In genomic region chr16:1826691-1827573, GRCh38 we compare ENCODE assay signal across 8 cellular contexts. TPM values are rescaled to one million over a fixed set of nuclear protein-coding genes. Genes with fewer than 3 reads are reported as not detected.
DNase-seq lines count a peak whose midpoint lies in the region; ATAC-seq, FAIRE-seq and TF ChIP-seq lines count a peak whose summit lies in the region.

Gene FAHD1, plus strand, starts transcription at chr16:1827206. Its CDS starts 33 bp downstream, at chr16:1827239.
Gene HAGH, minus strand, starts transcription at chr16:1826825. Its CDS starts 38 bp downstream, at chr16:1826787.

- no peaks in the 10 kb centered on the region for H3K27me3 ChIP-seq in AG04450 (ENCODE audit: control insufficient read depth, insufficient read depth, low read length)
- no peaks in the 10 kb centered on the region for H3K27me3 ChIP-seq in WERI-Rb-1 (ENCODE audit: insufficient read depth, low read depth, severe bottlenecking)
- H3K27me3 ChIP-seq in breast epithelium = no peaks in the 10 kb centered on the region
- no peaks in the 10 kb centered on the region for H3K27me3 ChIP-seq in small intestine (ENCODE audit: control insufficient read depth in 2 of 2, insufficient read depth in 2 of 2, low read length in 2 of 2)

- no peak for TF ChIP-seq POLR2A in breast epithelium (IDR thresholded peaks at IDR 0.05)

- H3K27ac ChIP-seq in AG04450 (ENCODE audit: low read depth, low read length) = peak within 1 kb of the TSS; percentile 39
- peak within 1 kb of the TSS; percentile 95 for H3K27ac ChIP-seq in WERI-Rb-1
- H3K27ac ChIP-seq in breast epithelium = peak within 1 kb of the TSS; percentile 73 to 80
- peak within 1 kb of the TSS; percentile 82 to 83 for H3K27ac ChIP-seq in small intestine (ENCODE audit: low read depth in 1 of 2, low read length in 1 of 2)

- H3K4me1 ChIP-seq in breast epithelium (peaks cover 0 to 18% of the 10 kb centered on the region in 2 donors), small intestine (ENCODE audit: control insufficient read depth in 2 of 2, insufficient read depth in 1 of 2, low read depth in 1 of 2, low read length in 1 of 2) (peaks cover 2 to 3% of the 10 kb centered on the region in 2 donors)

- 0 to 1% (median 0%) methylated on average over 84 to 104 of the region's 104 CpGs for WGBS in small intestine, 3 donors

- CTCF ChIA-PET in AG04450 (lab: Charles Lee) = interaction anchor here (0.6 kb wide), 1 partner anchor 102 kb away, joined by 3 read pairs; no protein-coding TSS in a partner anchor

- FAIRE-seq in small intestine (lab: Jason Lieb, UNC) = no peak

- POLR2A ChIA-PET in AG04450 (lab: Yijun Ruan, JAX) = interaction anchor here (0.5 to 2.6 kb wide), 9 partner anchors 13 to 602 kb away, joined by 3 to 21 read pairs (median 5); partner anchors contain the start of genes CCNF, MRPS34, NUBP2 and RPS2

- peaks cover 29% of the 10 kb centered on the region for H3K36me3 ChIP-seq in WERI-Rb-1
- no peaks in the 10 kb centered on the region for H3K36me3 ChIP-seq in breast epithelium
- no peaks in the 10 kb centered on the region for H3K36me3 ChIP-seq in small intestine (ENCODE audit: control insufficient read depth in 2 of 2, insufficient read depth in 2 of 2, low read length in 2 of 2)

- H3K4me3 ChIP-seq in AG04450 (ENCODE audit: low read depth, low read length) (peak within 1 kb of the TSS; percentile 96), WERI-Rb-1 (ENCODE audit: low read depth, low read length) (peak within 1 kb of the TSS; percentile 92), breast epithelium (peak within 1 kb of the TSS; percentile 76 to 96 (median 95)), small intestine (ENCODE audit: low read depth in 1 of 2, low read length in 2 of 2) (peak within 1 kb of the TSS; percentile 72 to 73)

- peak; percentile 85 for ATAC-seq in GM18909 (IDR thresholded peaks at IDR 0.05; ENCODE audit: poor library complexity, unreplicated experiment)
- peak; percentile 85 for ATAC-seq in HG03159 (IDR thresholded peaks at IDR 0.05; ENCODE audit: unreplicated experiment)

- peak; percentile 91 for DNase-seq in AG04450 (ENCODE audit: low read depth, low spot score)
- peak; percentile 96 for DNase-seq in NCI-H2227 (lab: John Stamatoyannopoulos, UW; ENCODE audit: unreplicated experiment)
- peak; percentile 92 for DNase-seq in WERI-Rb-1
- peak; percentile 89 to 95 for DNase-seq in breast epithelium (ENCODE audit: low spot score in 2 of 2)
- DNase-seq in iPS-NIHi11 (ENCODE audit: low spot score) = peak; percentile 100
- peak; percentile 95 for DNase-seq in small intestine

- H3K9me3 ChIP-seq in AG04450 (ENCODE audit: control insufficient read depth, insufficient read depth, low read length) (peaks cover 3% of the 10 kb centered on the region; the same call in 1 of the 2 replicates), WERI-Rb-1 (ENCODE audit: severe bottlenecking) (no peaks in the 10 kb centered on the region), breast epithelium (no peaks in the 10 kb centered on the region), small intestine (ENCODE audit: control insufficient read depth, low read depth) (no peaks in the 10 kb centered on the region)

- intact Hi-C loops in breast epithelium (cut with DNase I; ENCODE audit: low total_unique reads) = no loop called here

- TF ChIP-seq CTCF in AG04450 (IDR thresholded peaks at IDR 0.05; ENCODE audit: low read depth, low read length) (no peak), WERI-Rb-1 (IDR thresholded peaks at IDR 0.05; ENCODE audit: low read depth, low read length) (no peak), breast epithelium (IDR thresholded peaks at IDR 0.05) (no peak)

RNA-seq across cellular contexts. Expression of gene FAHD1, which starts in this region (rescaled TPM):
- polyA plus RNA-seq in AG04450 (2011; rRNA removed) = 35.2 and 45.4 TPM in 2 replicates
- 17.8 and 18.3 TPM in 2 replicates for polyA minus RNA-seq in AG04450 (2011; rRNA and poly(A)+ RNA removed)
- total RNA-seq in breast epithelium = 10 to 100 TPM; 27.2 to 35.4 (median 29.7) TPM
- 100 to 1,000 TPM in 1 of 3 donors, 10 to 100 TPM in 2; 75.7 to 181 (median 77.8) TPM for polyA plus RNA-seq in small intestine

RNA-seq across cellular contexts. Expression of gene HAGH, which starts in this region (rescaled TPM):
- 11.8 and 16.2 TPM in 2 replicates for polyA plus RNA-seq in AG04450 (2011; rRNA removed)
- polyA minus RNA-seq in AG04450 (2011; rRNA and poly(A)+ RNA removed) = 12.9 and 13.7 TPM in 2 replicates
- 100 to 1,000 TPM in 1 of 3 donors, 10 to 100 TPM in 2; 61.9 to 114 (median 74.7) TPM for total RNA-seq in breast epithelium
- polyA plus RNA-seq in small intestine = 100 to 1,000 TPM in 2 of 3 donors, 10 to 100 TPM in 1; 76.9 to 167 (median 128) TPM

Comparison
In these comparisons a context has a peak if more than half of its experiments do, and no peak if none do; other contexts are left out.
1. Peak in every context shown above with its lines: DNase-seq, ATAC-seq, H3K4me3 ChIP-seq and H3K27ac ChIP-seq.
2. H3K27ac ChIP-seq: peak in every context shown above with its lines; median percentile 95 in WERI-Rb-1; 82 in small intestine; 76 in breast epithelium; 39 in AG04450.